Comparison of ENCODE assay signal across 33 cellular contexts in the genomic region with DNA sequence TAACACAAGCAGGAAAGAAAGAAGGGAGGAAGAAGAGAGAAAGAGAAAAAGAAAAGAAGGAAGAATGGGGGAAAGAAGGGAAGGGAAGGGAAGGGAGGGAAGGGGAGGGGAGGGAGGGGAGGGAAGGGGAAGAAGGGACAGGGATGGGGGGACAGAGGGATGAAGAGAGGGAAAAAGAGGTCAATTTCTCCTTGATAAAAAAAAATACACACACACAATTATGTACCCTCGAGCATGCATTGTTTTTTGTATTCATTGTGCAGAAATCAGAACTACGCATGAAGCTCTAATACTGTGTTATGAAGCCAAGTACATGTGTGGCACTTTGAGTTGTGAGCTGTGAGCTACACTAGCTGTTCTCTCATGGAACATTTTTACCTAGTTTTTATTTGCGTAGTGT.
"Had no signal": no experiment of that assay in that cellular context is flagged by ENCODE, and none has a peak within 500 bp of the region (broad histone marks: within the 10 kb centered on the region; RNA-seq: fewer than 3 reads in every experiment).

No MANE protein-coding gene starts in this region.

- DNase-seq: activated effector memory CD4-positive, alpha-beta T cell treated with anti-CD3 and anti-CD28 coated beads, Interleukin-2, amount 50 U/mL, for 16 hours; activated effector memory CD4-positive, alpha-beta T cell treated with Interleukin-2 at 50 U/mL for 16 hours; activated gamma-delta T cell; activated gamma-delta T cell treated with Interleukin-2 at 50 U/mL for 16 hours; activated naive CD4-positive, alpha-beta T cell; activated naive CD4-positive, alpha-beta T cell treated with anti-CD3 and anti-CD28 coated beads for 36 hours; activated naive CD4-positive, alpha-beta T cell treated with anti-CD3 and anti-CD28 coated beads, Interleukin-2, amount 10 ng/mL, durations not matched to agents 7 days and 5 days; activated naive CD4-positive, alpha-beta T cell treated with anti-CD3 and anti-CD28 coated beads, Interleukin-2, amount 50 U/mL, for 16 hours; activated naive CD4-positive, alpha-beta T cell treated with Interleukin-2 at 50 U/mL for 16 hours; activated naive CD8-positive, alpha-beta T cell treated with anti-CD3 and anti-CD28 coated beads for 36 hours; activated naive CD8-positive, alpha-beta T cell treated with anti-CD3 and anti-CD28 coated beads, Interleukin-2, amount 10 ng/mL, durations not matched to agents 7 days and 5 days; activated naive CD8-positive, alpha-beta T cell treated with anti-CD3 and anti-CD28 coated beads, Interleukin-2, amount 50 U/mL, for 24 hours; activated T-cell treated with anti-CD3 and anti-CD28 coated beads, Interleukin-2, amount 50 U/mL, for 1 hour; activated T-cell treated with anti-CD3 and anti-CD28 coated beads, Interleukin-2, amount 50 U/mL, for 24 hours; activated T-cell treated with anti-CD3 and anti-CD28 coated beads, Interleukin-2, amount 50 U/mL, for 4 hours; activated T-cell treated with anti-CD3 and anti-CD28 coated beads, Interleukin-2, amount 50 U/mL, for 48 hours; activated T-cell treated with anti-CD3 and anti-CD28 coated beads, Interleukin-2, amount 50 U/mL, for 72 hours; adrenal gland; amniotic stem cell; amygdala; anterior cingulate cortex; aorta; body of pancreas; brain microvascular endothelial cell; central memory CD4-positive, alpha-beta T cell; cerebellar nuclear complex had no signal

- FAIRE-seq: astrocyte, bronchial epithelial cell had no signal

- H3K4me1 ChIP-seq: adrenal gland, ascending aorta, body of pancreas, breast epithelium had no signal

- ATAC-seq: activated naive CD4-positive, alpha-beta T cell treated with anti-CD3 and anti-CD28 coated beads, Interleukin-2, amount 50 U/mL, for 72 hours; activated naive CD8-positive, alpha-beta T cell treated with anti-CD3 and anti-CD28 coated beads, Interleukin-2, amount 50 U/mL, for 24 hours; activated T-cell treated with anti-CD3 and anti-CD28 coated beads, Interleukin-2, amount 50 U/mL, for 4 hours; activated T-cell treated with anti-CD3 and anti-CD28 coated beads, Interleukin-2, amount 50 U/mL, for 72 hours; activated T-helper 17 cell treated with anti-CD3 and anti-CD28 coated beads, Interleukin-2, amount 50 U/mL, for 72 hours; body of pancreas had no signal

- H3K4me3 ChIP-seq: adrenal gland, ascending aorta, body of pancreas, breast epithelium, cardiac muscle cell had no signal

- H3K36me3 ChIP-seq: adrenal gland, ascending aorta, brain microvascular endothelial cell, breast epithelium, cardiac muscle cell had no signal

- H3K27me3 ChIP-seq: adrenal gland, ascending aorta, body of pancreas, brain microvascular endothelial cell, breast epithelium, cardiac muscle cell had no signal

- H3K9me3 ChIP-seq: adrenal gland, ascending aorta, body of pancreas, breast epithelium had no signal

- H3K27ac ChIP-seq: adrenal gland, ascending aorta, body of pancreas, brain microvascular endothelial cell, breast epithelium, cardiac muscle cell had no signal
